Comparison of ENCODE assay signal across 21 cellular contexts in genomic region chr19:35431147-35431807, GRCh38. TPM values are rescaled to one million over a fixed set of nuclear protein-coding genes. Genes with fewer than 3 reads are reported as not detected.
DNase-seq lines count a peak whose midpoint lies in the region; ATAC-seq, FAIRE-seq and TF ChIP-seq lines count a peak whose summit lies in the region.
"Had no signal": no experiment of that assay in that cellular context is flagged by ENCODE, and none has a peak within 500 bp of the region (broad histone marks: within the 10 kb centered on the region; RNA-seq: fewer than 3 reads in every experiment).

No MANE protein-coding gene starts in this region.

- H3K4me2 ChIP-seq in BLaER1: peak overlapping the region; percentile 25; the same call in 1 of the 2 replicates
- H3K4me2 ChIP-seq in HepG2 (ENCODE audit: low read depth, low read length): no peak overlapping the region
- no peak overlapping the region for H3K4me2 ChIP-seq in PC-3 (ENCODE audit: low read length)
- H3K4me2 ChIP-seq: KMS-11 had no signal

- peaks cover 9% of the 10 kb centered on the region for H3K9me3 ChIP-seq in BLaER1
- H3K9me3 ChIP-seq in HepG2 (ENCODE audit: low read length): peaks cover 6% of the 10 kb centered on the region; the same call in 1 of the 2 replicates
- no peaks in the 10 kb centered on the region for H3K9me3 ChIP-seq in prostate gland
- H3K9me3 ChIP-seq in PC-3 (ENCODE audit: low read length): no peaks in the 10 kb centered on the region

- no peak for TF ChIP-seq RAD21 in HepG2 (CRISPR knock-in tag; IDR thresholded peaks at IDR 0.05)

- no peaks in the 10 kb centered on the region for H3K9me2 ChIP-seq in PC-3 (replicated peaks; ENCODE audit: low read length)

- BruUV-seq in HepG2 (replicated peaks; lab: Mats Ljungman, UMichigan) (no TSS peak), PC-3 (replicated peaks; lab: Mats Ljungman, UMichigan) (no TSS peak)

- CTCF ChIA-PET in HepG2 (lab: Yijun Ruan, JAX; ENCODE audit: low intra/inter-chr PET ratio, low total read pairs): no interaction called here
- CTCF ChIA-PET in PC-3 (lab: Charles Lee): no interaction called here

- H2AFZ ChIP-seq in HepG2 (ENCODE audit: low read length) (no peak overlapping the region), PC-3 (ENCODE audit: low read length) (no peak overlapping the region)

- DNase-seq in HL-60 (ENCODE audit: low read depth in 1 of 2, low spot score in 1 of 2) (peak in 1 of 2 experiments; percentile 38), HepG2 (ENCODE audit: low spot score) (no peak), prostate gland (ENCODE audit: low spot score) (no peak), PC-3 (no peak), UCSD-AML1 (lab: John Stamatoyannopoulos, UW; ENCODE audit: unreplicated experiment) (no peak)
- DNase-seq: COR-L47; DMS153; HFFc6; NCI-H1105 treated with DMSO at 0.1 percent for 48 hours; NCI-H187; NCI-H446; NCI-H69; NK-92 treated with Interleukin-12 subunit alpha and Interleukin-12 subunit beta, amount 100 ng/mL, for 24 hours had no signal

- in situ Hi-C loops in HepG2 (cut with HindIII; ENCODE audit: extremely low pct_ligation_motif_present, low pct_unique_long_range_greater_than_20kb): no loop called here

- FAIRE-seq in HepG2 (lab: Jason Lieb, UNC): no peak
- FAIRE-seq: A204.1 had no signal

- no peak overlapping the region for H3K4me3 ChIP-seq in BLaER1
- no peak overlapping the region for H3K4me3 ChIP-seq in HL-60 (replicated peaks; ENCODE audit: insufficient read depth, low read length)
- H3K4me3 ChIP-seq in HepG2 (replicated peaks in 1 of 3; ENCODE audit: insufficient read depth in 1 of 3, low read depth in 2 of 3, low read length in 3 of 3): no peak overlapping the region
- no peak overlapping the region for H3K4me3 ChIP-seq in prostate gland
- H3K4me3 ChIP-seq in PC-3 (ENCODE audit: low read length): no peak overlapping the region

- intact Hi-C loops in HepG2 (cut with micrococcal nuclease; ENCODE audit: unreplicated experiment): no loop called here
- intact Hi-C loops in prostate gland (cut with DNase I): no loop called here
- intact Hi-C loops in PC-3 (cut with micrococcal nuclease): no loop called here

- no peak for TF ChIP-seq EP300 in HepG2 (IDR thresholded peaks at IDR 0.05; ENCODE audit: low read depth in 2 of 2, low read length in 2 of 2)
- no peak for TF ChIP-seq EP300 in HepG2 (CRISPR knock-in tag; IDR thresholded peaks at IDR 0.05; ENCODE audit: borderline replicate concordance)

- no peaks in the 10 kb centered on the region for H3K27me3 ChIP-seq in BLaER1
- H3K27me3 ChIP-seq in HL-60 (ENCODE audit: insufficient read depth, poor library complexity, severe bottlenecking): no peaks in the 10 kb centered on the region
- peaks cover 2 to 21% of the 10 kb centered on the region in 2 experiments; a peak in 4 of 5 replicates for H3K27me3 ChIP-seq in HepG2 (ENCODE audit: control insufficient read depth in 1 of 2, insufficient read depth in 2 of 2, low read length in 2 of 2)
- H3K27me3 ChIP-seq in prostate gland (replicated peaks; ENCODE audit: insufficient read depth): no peaks in the 10 kb centered on the region
- H3K27me3 ChIP-seq in PC-3 (ENCODE audit: low read length): peaks cover 28% of the 10 kb centered on the region; the same call in 1 of the 2 replicates

- no peak for TF ChIP-seq CTCF in HL-60 (IDR thresholded peaks at IDR 0.05; ENCODE audit: insufficient read depth, low read length)
- TF ChIP-seq CTCF in HepG2 (CRISPR knock-in tag; IDR thresholded peaks at IDR 0.05): no peak
- TF ChIP-seq CTCF in prostate gland (IDR thresholded peaks at IDR 0.05): no peak
- no peak for TF ChIP-seq CTCF in PC-3 (conservative IDR thresholded peaks at IDR 0.05; ENCODE audit: low read depth, low read length)

- H3K79me2 ChIP-seq in HepG2 (ENCODE audit: insufficient read depth, low read length) (no peaks in the 10 kb centered on the region), PC-3 (ENCODE audit: low read length) (no peaks in the 10 kb centered on the region)

- peaks cover 26% of the 10 kb centered on the region for H3K4me1 ChIP-seq in BLaER1
- peaks cover 47% of the 10 kb centered on the region for H3K4me1 ChIP-seq in HepG2 (ENCODE audit: insufficient read depth, low read length)
- H3K4me1 ChIP-seq in prostate gland (replicated peaks): peaks cover 5% of the 10 kb centered on the region
- H3K4me1 ChIP-seq in PC-3 (ENCODE audit: insufficient read depth, low read length): no peaks in the 10 kb centered on the region; the same call in 1 of the 2 replicates

- H3K27ac ChIP-seq in BLaER1 (no peak overlapping the region), HL-60 (replicated peaks) (0 out of 2 replicates have a peak overlapping the region, but pooled peaks have one; percentile 26), HepG2 (ENCODE audit: extremely low read length, insufficient read depth, low read length) (no peak overlapping the region), prostate gland (peak overlapping the region; percentile 0 to 75), PC-3 (ENCODE audit: low read length) (no peak overlapping the region)
- H3K27ac ChIP-seq: C4-2B, KMS-11, RWPE1 had no signal

- H3K9ac ChIP-seq in BLaER1: no peak overlapping the region
- no peak overlapping the region for H3K9ac ChIP-seq in HepG2 (ENCODE audit: insufficient read depth, low read depth, low read length)
- H3K9ac ChIP-seq in PC-3 (ENCODE audit: low read length): no peak overlapping the region
- H3K9ac ChIP-seq: KMS-11 had no signal

- WGBS in HepG2 (ENCODE audit: low lambda C conversion rate): 63% methylated on average over 8 of the region's 8 CpGs
- 84% methylated on average over 8 of the region's 8 CpGs for WGBS in prostate gland

- H4K20me1 ChIP-seq in BLaER1: no peaks in the 10 kb centered on the region
- no peaks in the 10 kb centered on the region for H4K20me1 ChIP-seq in HepG2 (ENCODE audit: insufficient read depth, low read length)
- H4K20me1 ChIP-seq in PC-3 (ENCODE audit: low read length): no peaks in the 10 kb centered on the region

- no peak for TF ChIP-seq POLR2A in HepG2 (IDR thresholded peaks at IDR 0.05; ENCODE audit: insufficient read depth in 1 of 2, low read depth in 2 of 2, low read length in 2 of 2)
- no peak for TF ChIP-seq POLR2A in prostate gland (IDR thresholded peaks at IDR 0.05)

- H3K36me3 ChIP-seq in BLaER1 (no peaks in the 10 kb centered on the region), HepG2 (replicated peaks in 1 of 2; ENCODE audit: control insufficient read depth in 1 of 2, insufficient read depth in 2 of 2, low read length in 2 of 2) (no peaks in the 10 kb centered on the region), prostate gland (no peaks in the 10 kb centered on the region), PC-3 (ENCODE audit: low read depth, low read length) (no peaks in the 10 kb centered on the region)

- no peak for ATAC-seq in HepG2
- no peak for ATAC-seq in PC-3
- ATAC-seq in GM18520 (IDR thresholded peaks at IDR 0.05; ENCODE audit: unreplicated experiment): no peak

- no peaks in the 10 kb centered on the region for H3F3A ChIP-seq in PC-3 (ENCODE audit: low read length, unreplicated experiment)

- POLR2A ChIA-PET in HepG2 (lab: Yijun Ruan, JAX): no interaction called here
- POLR2A ChIA-PET in PC-3 (lab: Charles Lee; ENCODE audit: unreplicated experiment): no interaction called here

RNA-seq across cellular contexts. Expression of gene FFAR2, which starts 16.8 kb away (rescaled TPM):
- total RNA-seq in HepG2 (2016; rRNA removed; fragmentation: Illumina TruSeq; extraction: Trizol): not detected in 2 replicates
- total RNA-seq in HepG2 (2016; cell fraction: cytosol; rRNA removed; fragmentation: Illumina TruSeq; extraction: Trizol; ENCODE audit: low read depth): not detected in 2 replicates
- total RNA-seq in HepG2 (2016; cell fraction: insoluble cytoplasmic fraction; rRNA removed; fragmentation: Illumina TruSeq; extraction: Trizol): not detected in 2 replicates
- total RNA-seq in HepG2 (2016; cell fraction: membrane; rRNA removed; fragmentation: Illumina TruSeq; extraction: Trizol): not detected in 2 replicates
- total RNA-seq in HepG2 (2016; cell fraction: nucleus; rRNA removed; fragmentation: Illumina TruSeq; extraction: Trizol): not detected in 2 replicates
- polyA plus RNA-seq in HepG2 (2011; rRNA removed): 0.12 and 0.30 TPM in 2 replicates
- 0.03 and 0.14 TPM in 2 replicates for polyA plus RNA-seq in HepG2 (2011; cell fraction: cytosol; rRNA removed)
- 0.12 TPM in 1 of 2 replicates, not detected in the other for polyA plus RNA-seq in HepG2 (2011; cell fraction: nucleus; rRNA removed)
- 0.31 and 1.2 TPM in 2 replicates for polyA plus RNA-seq in HepG2 (2012)
- polyA plus RNA-seq in HepG2 (2016; cell fraction: cytosol; fragmentation: Illumina TruSeq; extraction: Trizol; ENCODE audit: low read depth): not detected in 2 replicates
- not detected in 2 replicates for polyA plus RNA-seq in HepG2 (2016; cell fraction: insoluble cytoplasmic fraction; fragmentation: Illumina TruSeq; extraction: Trizol; ENCODE audit: low read depth)
- polyA plus RNA-seq in HepG2 (2016; cell fraction: membrane; fragmentation: Illumina TruSeq; extraction: Trizol; ENCODE audit: low read depth): not detected in 2 replicates
- polyA plus RNA-seq in HepG2 (2016; cell fraction: nucleus; fragmentation: Illumina TruSeq; extraction: Trizol; ENCODE audit: insufficient read depth, low read depth): not detected in 2 replicates
- polyA minus RNA-seq in HepG2 (2011; rRNA and poly(A)+ RNA removed; ENCODE audit: low replicate concordance): not detected in 2 replicates
- not detected in 2 replicates for polyA minus RNA-seq in HepG2 (2011; cell fraction: cytosol; rRNA and poly(A)+ RNA removed)
- polyA minus RNA-seq in HepG2 (2011; cell fraction: nucleus; rRNA and poly(A)+ RNA removed): not detected in 2 replicates
- total RNA-seq in prostate gland: under 1 TPM in 1 of 2 donors, not detected in 1; 0.87 TPM
- not detected in 2 replicates for total RNA-seq in PC-3 (2014; rRNA removed)
- total RNA-seq: H4, HFFc6, M059J had no signal

RNA-seq across cellular contexts. Expression of gene KRTDAP, which starts 59.0 kb away (rescaled TPM):
- 0.86 TPM in 1 of 2 replicates, not detected in the other for total RNA-seq in HepG2 (2016; rRNA removed; fragmentation: Illumina TruSeq; extraction: Trizol)
- total RNA-seq in HepG2 (2016; cell fraction: cytosol; rRNA removed; fragmentation: Illumina TruSeq; extraction: Trizol; ENCODE audit: low read depth): 1.0 and 1.2 TPM in 2 replicates
- total RNA-seq in HepG2 (2016; cell fraction: insoluble cytoplasmic fraction; rRNA removed; fragmentation: Illumina TruSeq; extraction: Trizol): not detected in 2 replicates
- 0.55 and 0.80 TPM in 2 replicates for total RNA-seq in HepG2 (2016; cell fraction: membrane; rRNA removed; fragmentation: Illumina TruSeq; extraction: Trizol)
- total RNA-seq in HepG2 (2016; cell fraction: nucleus; rRNA removed; fragmentation: Illumina TruSeq; extraction: Trizol): 1.1 TPM in 1 of 2 replicates, not detected in the other
- 0.67 and 1.5 TPM in 2 replicates for polyA plus RNA-seq in HepG2 (2011; rRNA removed)
- polyA plus RNA-seq in HepG2 (2011; cell fraction: cytosol; rRNA removed): 0.24 and 0.36 TPM in 2 replicates
- polyA plus RNA-seq in HepG2 (2011; cell fraction: nucleus; rRNA removed): 1.5 and 1.8 TPM in 2 replicates
- polyA plus RNA-seq in HepG2 (2012): 2.0 TPM in 1 of 2 replicates, not detected in the other
- 0.45 and 0.46 TPM in 2 replicates for polyA plus RNA-seq in HepG2 (2016; cell fraction: cytosol; fragmentation: Illumina TruSeq; extraction: Trizol; ENCODE audit: low read depth)
- 0.96 TPM in 1 of 2 replicates, not detected in the other for polyA plus RNA-seq in HepG2 (2016; cell fraction: insoluble cytoplasmic fraction; fragmentation: Illumina TruSeq; extraction: Trizol; ENCODE audit: low read depth)
- polyA plus RNA-seq in HepG2 (2016; cell fraction: membrane; fragmentation: Illumina TruSeq; extraction: Trizol; ENCODE audit: low read depth): 0.77 TPM in 1 of 2 replicates, not detected in the other
- polyA plus RNA-seq in HepG2 (2016; cell fraction: nucleus; fragmentation: Illumina TruSeq; extraction: Trizol; ENCODE audit: insufficient read depth, low read depth): 2.1 TPM in 1 of 2 replicates, not detected in the other
- not detected in 2 replicates for polyA minus RNA-seq in HepG2 (2011; rRNA and poly(A)+ RNA removed; ENCODE audit: low replicate concordance)
- polyA minus RNA-seq in HepG2 (2011; cell fraction: cytosol; rRNA and poly(A)+ RNA removed): not detected in 2 replicates
- not detected in 2 replicates for polyA minus RNA-seq in HepG2 (2011; cell fraction: nucleus; rRNA and poly(A)+ RNA removed)
- 10 to 100 TPM in 1 of 2 donors, 1 to 10 TPM in 1; 3.6 to 58.6 TPM for total RNA-seq in prostate gland
- not detected in 2 replicates for total RNA-seq in PC-3 (2014; rRNA removed)
- total RNA-seq: H4, HFFc6, M059J had no signal

Comparison
In these comparisons a context has a peak if more than half of its experiments do, and no peak if none do; other contexts are left out.
1. H3K27ac ChIP-seq: peak in HL-60 (single experiment) and prostate gland (2 of 2); none in BLaER1 (single experiment), HepG2 (single experiment) and PC-3 (single experiment).